In the genomic region with DNA sequence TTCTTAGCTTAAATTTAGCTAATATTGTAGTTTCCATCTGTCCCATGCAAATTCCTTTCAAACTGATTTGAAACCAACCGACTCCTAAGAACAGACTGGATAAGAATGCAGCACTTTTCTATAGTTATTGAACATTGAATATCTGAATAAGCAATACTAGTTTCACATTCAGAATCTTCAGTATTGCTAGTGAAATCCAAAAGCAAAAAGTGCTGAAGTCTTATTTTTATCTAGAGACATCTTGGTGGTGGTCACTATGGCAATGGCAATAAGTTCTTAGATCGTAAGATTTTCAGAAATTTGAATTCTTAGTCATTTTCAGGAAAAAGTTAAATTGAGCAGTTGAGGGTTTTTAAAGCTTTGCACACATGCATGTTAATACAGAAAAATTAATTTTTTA, we compare ENCODE assay signal across 15 cellular contexts. TPM values are rescaled to one million over a fixed set of nuclear protein-coding genes. Genes with fewer than 3 reads are reported as not detected.
DNase-seq lines count a peak whose midpoint lies in the region; ATAC-seq and TF ChIP-seq lines count a peak whose summit lies in the region.
"Had no signal": no experiment of that assay in that cellular context is flagged by ENCODE, and none has a peak within 500 bp of the region (broad histone marks: within the 10 kb centered on the region; RNA-seq: fewer than 3 reads in every experiment).

No MANE protein-coding gene starts in this region.

- peak overlapping the region; percentile 3 for H3K4me3 Mint-ChIP-seq in activated T-helper 17 cell treated with anti-CD3 and anti-CD28 coated beads, Interleukin-2, amount 50 U/mL, for 72 hours
- peak overlapping the region; percentile 10 to 65 (median 37) for H3K4me3 Mint-ChIP-seq in nephron

- POLR2A ChIA-PET in SK-N-SH (lab: Yijun Ruan, JAX) (no interaction called here), IMR-90 (lab: Charles Lee; ENCODE audit: unreplicated experiment) (no interaction called here)

- peaks cover 59% of the 10 kb centered on the region for H3K79me2 ChIP-seq in SK-N-SH (ENCODE audit: insufficient read depth)

- H3K36me3 ChIP-seq in SK-N-SH (replicated peaks in 1 of 2; ENCODE audit: control insufficient read depth in 1 of 2, insufficient read depth in 2 of 2, low read length in 1 of 2) (peaks cover 44 to 52% of the 10 kb centered on the region in 2 experiments), IMR-90 (ENCODE audit: control insufficient read depth, insufficient read depth, low read length) (peaks cover 2% of the 10 kb centered on the region; the same call in 1 of the 2 replicates)

- H3K4me1 ChIP-seq in SK-N-SH (ENCODE audit: control insufficient read depth in 1 of 2, insufficient read depth in 2 of 2, low read depth in 1 of 2, low read length in 1 of 2) (peaks cover 15 to 22% of the 10 kb centered on the region in 2 experiments), IMR-90 (ENCODE audit: control insufficient read depth, insufficient read depth, low read length) (peaks cover 6% of the 10 kb centered on the region)

- H3K79me1 ChIP-seq in IMR-90 (ENCODE audit: low read depth in 1 of 2, low read length in 2 of 2) = peaks cover 29 to 42% of the 10 kb centered on the region in 2 experiments

- no peaks in the 10 kb centered on the region for H3K27me3 ChIP-seq in SK-N-SH (ENCODE audit: insufficient read depth)
- no peaks in the 10 kb centered on the region for H3K27me3 ChIP-seq in IMR-90 (ENCODE audit: control insufficient read depth, insufficient read depth, low read length)
- H3K27me3 ChIP-seq: BLaER1 treated with 17β-estradiol and CSF1 and Interleukin-3, amounts not matched to agents 10 nM and 100 nM had no signal

- H3K4me2 ChIP-seq in SK-N-SH (no peak overlapping the region), IMR-90 (ENCODE audit: low read depth, low read length) (peak overlapping the region; percentile 8; the same call in 1 of the 2 replicates)

- no peak for ATAC-seq in SK-N-SH treated with all-trans-retinoic acid at 6 μM for 48 hours
- ATAC-seq in IMR-90 (ENCODE audit: low read depth) = no peak
- ATAC-seq in activated T-helper 17 cell treated with anti-CD3 and anti-CD28 coated beads, Interleukin-2, amount 50 U/mL, for 72 hours (replicated peaks) = no peak
- no peak for ATAC-seq in HG03045 (IDR thresholded peaks at IDR 0.05; ENCODE audit: unreplicated experiment)

- H3K36me3 Mint-ChIP-seq in activated T-helper 17 cell treated with anti-CD3 and anti-CD28 coated beads, Interleukin-2, amount 50 U/mL, for 72 hours (ENCODE audit: low read depth) = peaks cover 82% of the 10 kb centered on the region
- H3K36me3 Mint-ChIP-seq in nephron (ENCODE audit: low read depth) = peaks cover 31% of the 10 kb centered on the region

- BruUV-seq in IMR-90 (replicated peaks; lab: Mats Ljungman, UMichigan) = no TSS peak

- 0 out of 4 replicates have a peak overlapping the region, but pooled peaks of 1 of the 2 experiments have one; percentile 3 for H4K8ac ChIP-seq in IMR-90 (ENCODE audit: low read depth in 2 of 2, low read length in 2 of 2)

- H3K18ac ChIP-seq in IMR-90 (ENCODE audit: low read depth, low read length) = no peak overlapping the region; the same call in 1 of the 2 replicates

- H2BK120ac ChIP-seq in IMR-90 (ENCODE audit: low read depth, low read length) = peak overlapping the region; percentile 26

- intact Hi-C loops in IMR-90 (cut with micrococcal nuclease) = loop anchor here (5.0 kb wide), 2 partner anchors 384 to 439 kb away; no protein-coding TSS in a partner anchor

- H4K20me1 ChIP-seq in SK-N-SH (ENCODE audit: insufficient read depth) (no peaks in the 10 kb centered on the region), IMR-90 (ENCODE audit: insufficient read depth, low read length) (no peaks in the 10 kb centered on the region)
- H4K20me1 ChIP-seq: BLaER1 treated with 17β-estradiol and CSF1 and Interleukin-3, amounts not matched to agents 10 nM and 100 nM had no signal

- H3K9me1 ChIP-seq in IMR-90 (ENCODE audit: insufficient read depth, low read length) = no peaks in the 10 kb centered on the region; the same call in none of the 2 replicates

- no peak overlapping the region for H3K27ac Mint-ChIP-seq in activated T-helper 17 cell treated with anti-CD3 and anti-CD28 coated beads, Interleukin-2, amount 50 U/mL, for 72 hours
- H3K27ac Mint-ChIP-seq in nephron = no peak overlapping the region

- H3K56ac ChIP-seq in IMR-90 (ENCODE audit: extremely low read depth, insufficient read depth, low read length) = no peak overlapping the region

- H2BK15ac ChIP-seq in IMR-90 (ENCODE audit: low read depth, low read length) = no peak overlapping the region

- H3K9ac ChIP-seq in SK-N-SH = no peak overlapping the region
- H3K9ac ChIP-seq in IMR-90 (ENCODE audit: low read depth, low read length) = no peak overlapping the region
- H3K9ac ChIP-seq: BLaER1 treated with 17β-estradiol and CSF1 and Interleukin-3, amounts not matched to agents 10 nM and 100 nM had no signal

- TF ChIP-seq RAD21 in SK-N-SH (IDR thresholded peaks at IDR 0.05; ENCODE audit: low read length) (no peak), IMR-90 (IDR thresholded peaks at IDR 0.05; ENCODE audit: low read length) (no peak)

- H3K14ac ChIP-seq in IMR-90 (replicated peaks; ENCODE audit: low read depth, low read length) = no peak overlapping the region

- H3K27ac ChIP-seq in SK-N-SH (ENCODE audit: low read depth in 2 of 2, low read length in 1 of 2) (peak overlapping the region; percentile 48 to 55; a peak in 3 of 4 replicates), IMR-90 (ENCODE audit: insufficient read depth, low read length) (no peak overlapping the region)
- H3K27ac ChIP-seq: 22Rv1; BLaER1 treated with 17β-estradiol and CSF1 and Interleukin-3, amounts not matched to agents 10 nM and 100 nM had no signal

- no peak overlapping the region; the same call in 1 of the 2 replicates for H3K4ac ChIP-seq in IMR-90 (ENCODE audit: low read depth, low read length)

- dilution Hi-C loops in IMR-90 (cut with HindIII; ENCODE audit: low sequenced_read_pairs, unreplicated experiment) = no loop called here

- DNase-seq in SK-N-SH (no peak), IMR-90 (no peak), erythroblast (lab: John Stamatoyannopoulos, UW) (no peak)
- no peak for DNase-seq in NK-92 treated with Interleukin-12 subunit alpha and Interleukin-12 subunit beta, amount 100 ng/mL, for 24 hours (lab: John Stamatoyannopoulos, UW)
- DNase-seq: H7, NCI-H1436, NCI-H2227 treated with DMSO at 0.1 percent for 48 hours, NCI-H526 treated with DMSO at 0.1 percent for 48 hours had no signal

- no peaks in the 10 kb centered on the region for H3K27me3 Mint-ChIP-seq in activated T-helper 17 cell treated with anti-CD3 and anti-CD28 coated beads, Interleukin-2, amount 50 U/mL, for 72 hours
- no peaks in the 10 kb centered on the region for H3K27me3 Mint-ChIP-seq in nephron (ENCODE audit: low read depth)

- no peak overlapping the region for H4K91ac ChIP-seq in IMR-90 (ENCODE audit: insufficient read depth, low read depth, low read length)

- in situ Hi-C loops in IMR-90 (cut with MboI; ENCODE audit: low sequenced_read_pairs) = no loop called here

- CTCF ChIA-PET in SK-N-SH (lab: Yijun Ruan, JAX) = interaction anchor here (0.9 to 3.4 kb wide), 5 partner anchors 10 to 134 kb away, joined by 3 to 14 read pairs (median 3); no protein-coding TSS in a partner anchor
- CTCF ChIA-PET in IMR-90 (lab: Yijun Ruan, JAX) = interaction anchor here (1.1 kb wide), 1 partner anchor 443 kb away, joined by 3 read pairs; no protein-coding TSS in a partner anchor

- H3F3A ChIP-seq in SK-N-SH (replicated peaks; ENCODE audit: insufficient read depth) = peaks cover 13% of the 10 kb centered on the region

- H2AK5ac ChIP-seq in IMR-90 (ENCODE audit: low read depth, low read length) = no peak overlapping the region

- H3K23ac ChIP-seq in IMR-90 (ENCODE audit: low read depth, low read length) = no peak overlapping the region

- no peak for TF ChIP-seq EP300 in SK-N-SH (IDR thresholded peaks at IDR 0.05; ENCODE audit: borderline replicate concordance in 1 of 2, low read depth in 1 of 2, low read length in 1 of 2)

- H3K9me3 ChIP-seq in SK-N-SH (no peaks in the 10 kb centered on the region), IMR-90 (ENCODE audit: control insufficient read depth, insufficient read depth, low read length) (no peaks in the 10 kb centered on the region)
- H3K9me3 ChIP-seq: BLaER1 treated with 17β-estradiol and CSF1 and Interleukin-3, amounts not matched to agents 10 nM and 100 nM had no signal

- peak overlapping the region; percentile 48 for H2BK5ac ChIP-seq in IMR-90 (ENCODE audit: low read depth, low read length, poor library complexity, severe bottlenecking)

- no peak overlapping the region for H4K5ac ChIP-seq in IMR-90 (ENCODE audit: low read depth, low read length)

- H3K9me3 Mint-ChIP-seq in activated T-helper 17 cell treated with anti-CD3 and anti-CD28 coated beads, Interleukin-2, amount 50 U/mL, for 72 hours = no peaks in the 10 kb centered on the region
- H3K9me3 Mint-ChIP-seq in nephron = no peaks in the 10 kb centered on the region

- H3K9me2 ChIP-seq in SK-N-SH = no peaks in the 10 kb centered on the region

- no peak overlapping the region for H2AFZ ChIP-seq in SK-N-SH (ENCODE audit: low read depth)
- no peak overlapping the region for H2AFZ ChIP-seq in IMR-90 (replicated peaks; ENCODE audit: low read length, poor library complexity)

- WGBS in SK-N-SH (ENCODE audit: low lambda C conversion rate) = 98% methylated on average over 2 of the region's 2 CpGs
- no CpG with 5 or more reads among the region's 2 CpGs for WGBS in IMR-90 (ENCODE audit: extremely low coverage in 2 of 2, insufficient read length in 1 of 2), 2 experiments

- TF ChIP-seq POLR2A in IMR-90 (IDR thresholded peaks at IDR 0.05; ENCODE audit: low read depth, low read length) (no peak), erythroblast (IDR thresholded peaks at IDR 0.05; ENCODE audit: low read length) (no peak)

- 0 out of 2 replicates have a peak overlapping the region, but pooled peaks have one; percentile 13 for H2BK20ac ChIP-seq in IMR-90 (ENCODE audit: low read depth, low read length)

- TF ChIP-seq CTCF in SK-N-SH (IDR thresholded peaks at IDR 0.05) = no peak
- no peak for TF ChIP-seq CTCF in IMR-90 (conservative IDR thresholded peaks at IDR 0.05; ENCODE audit: low read depth, low read length)
- TF ChIP-seq CTCF in nephron (IDR thresholded peaks at IDR 0.05; ENCODE audit: unreplicated experiment in 3 of 3) = no peak

- H3K4me1 Mint-ChIP-seq in activated T-helper 17 cell treated with anti-CD3 and anti-CD28 coated beads, Interleukin-2, amount 50 U/mL, for 72 hours = peaks cover 9% of the 10 kb centered on the region
- peaks cover 15% of the 10 kb centered on the region for H3K4me1 Mint-ChIP-seq in nephron

- H2AK9ac ChIP-seq in IMR-90 (replicated peaks; ENCODE audit: low read depth, low read length, poor library complexity) = no peak overlapping the region

- no peak overlapping the region for H3K4me3 ChIP-seq in SK-N-SH (ENCODE audit: low read depth in 2 of 2, low read length in 1 of 2)
- no peak overlapping the region for H3K4me3 ChIP-seq in IMR-90 (ENCODE audit: insufficient read depth, low read depth, low read length)
- H3K4me3 ChIP-seq: BLaER1 treated with 17β-estradiol and CSF1 and Interleukin-3, amounts not matched to agents 10 nM and 100 nM had no signal

RNA-seq across cellular contexts. Expression of a gene that starts 2.7 kb away (rescaled TPM):
- polyA plus RNA-seq in SK-N-SH (2012; rRNA removed) (28.4 and 36.1 TPM in 2 replicates), IMR-90 (2012; rRNA removed) (17.5 and 18.1 TPM in 2 replicates)
- 29.4 and 31.6 TPM in 2 replicates for polyA plus RNA-seq in SK-N-SH (2012; cell fraction: cytosol; rRNA removed)
- 64.7 and 89.2 TPM in 2 replicates for polyA plus RNA-seq in SK-N-SH (2012; cell fraction: nucleus; rRNA removed)
- 22.4 and 28.1 TPM in 2 replicates for total RNA-seq in IMR-90 (2012; rRNA removed)
- polyA plus RNA-seq in IMR-90 (2012; cell fraction: cytosol; rRNA removed) = 6.0 and 9.4 TPM in 2 replicates
- 5.7 and 34.9 TPM in 2 replicates for polyA plus RNA-seq in IMR-90 (2012; cell fraction: nucleus; rRNA removed; ENCODE audit: low replicate concordance)
- total RNA-seq in activated T-helper 17 cell treated with anti-CD3 and anti-CD28 coated beads, Interleukin-2, amount 50 U/mL, for 72 hours = 10 to 100 TPM; 38.6 to 48.9 TPM

RNA-seq across cellular contexts. Expression of a gene that starts 47.8 kb away (rescaled TPM):
- polyA plus RNA-seq in SK-N-SH (2012; rRNA removed) (0.07 TPM in 1 of 2 replicates, not detected in the other), IMR-90 (2012; rRNA removed) (not detected in 2 replicates)
- 0.04 and 0.18 TPM in 2 replicates for polyA plus RNA-seq in SK-N-SH (2012; cell fraction: cytosol; rRNA removed)
- 0.06 and 0.39 TPM in 2 replicates for polyA plus RNA-seq in SK-N-SH (2012; cell fraction: nucleus; rRNA removed)
- not detected in 2 replicates for total RNA-seq in IMR-90 (2012; rRNA removed)
- polyA plus RNA-seq in IMR-90 (2012; cell fraction: cytosol; rRNA removed) = 0.03 TPM in 1 of 2 replicates, not detected in the other
- polyA plus RNA-seq in IMR-90 (2012; cell fraction: nucleus; rRNA removed; ENCODE audit: low replicate concordance) = 0.10 TPM in 1 of 2 replicates, not detected in the other
- not detected for total RNA-seq in activated T-helper 17 cell treated with anti-CD3 and anti-CD28 coated beads, Interleukin-2, amount 50 U/mL, for 72 hours
- total RNA-seq: H7, SK-MEL-5 had no signal
